ENCODE assay signal across 29 cellular contexts in genomic region chr4:533318-534100, GRCh38. TPM values are rescaled to one million over a fixed set of nuclear protein-coding genes. Genes with fewer than 3 reads are reported as not detected.
"Had no signal": no experiment of that assay in that cellular context is flagged by ENCODE, and none has a peak within 500 bp of the region (broad histone marks: within the 10 kb centered on the region; RNA-seq: fewer than 3 reads in every experiment).

No MANE protein-coding gene starts in this region.

- H3K4me1 Mint-ChIP-seq: activated naive CD4-positive, alpha-beta T cell treated with anti-CD3 and anti-CD28 coated beads, Interleukin-2, amount 10 ng/mL, durations not matched to agents 7 days and 5 days; activated naive CD8-positive, alpha-beta T cell treated with anti-CD3 and anti-CD28 coated beads, Interleukin-2, amount 50 U/mL, for 24 hours; stimulated activated memory B cell treated with anti-CD40 and anti-IgM and Interleukin-4, amounts not matched to agents 10 μg/mL and 1 μg/mL and 100 μg/mL, for 72 hours had no signal

- H3K27me3 ChIP-seq: cardiac muscle cell, ovary, sigmoid colon, tibial nerve had no signal

- H3K27ac ChIP-seq: cardiac muscle cell, ovary, prostate gland, sigmoid colon, tibial nerve, WERI-Rb-1 had no signal

- H3K36me3 ChIP-seq: ovary had no signal

- H3K4me3 ChIP-seq: cardiac muscle cell, ovary, prostate gland, sigmoid colon, tibial nerve had no signal

- H3K27ac Mint-ChIP-seq: activated naive CD4-positive, alpha-beta T cell treated with anti-CD3 and anti-CD28 coated beads, Interleukin-2, amount 10 ng/mL, durations not matched to agents 7 days and 5 days; activated naive CD8-positive, alpha-beta T cell treated with anti-CD3 and anti-CD28 coated beads, Interleukin-2, amount 50 U/mL, for 24 hours; natural killer cell treated with Interleukin-12 subunit alpha and Interleukin-12 subunit beta and Interleukin-15 and Interleukin-18, amount 100 ng/mL, for 72 hours; stimulated activated memory B cell treated with anti-CD40 and anti-IgM and Interleukin-4, amounts not matched to agents 10 μg/mL and 1 μg/mL and 100 μg/mL, for 72 hours; T-helper 17 cell had no signal

- DNase-seq: activated CD4-positive, alpha-beta T cell treated with anti-CD3 and anti-CD28 coated beads, Interleukin-2, amount 50 U/mL, for 48 hours; activated CD8-positive, alpha-beta memory T cell treated with anti-CD3 and anti-CD28 coated beads, Interleukin-2, amount 50 U/mL, for 48 hours; activated gamma-delta T cell; activated naive CD4-positive, alpha-beta T cell treated with anti-CD3 and anti-CD28 coated beads, Interleukin-2, amount 10 ng/mL, durations not matched to agents 7 days and 5 days; activated naive CD8-positive, alpha-beta T cell treated with anti-CD3 and anti-CD28 coated beads, Interleukin-2, amount 50 U/mL, for 24 hours; activated T-cell treated with anti-CD3 and anti-CD28 coated beads, Interleukin-2, amount 50 U/mL, for 24 hours; amygdala; hippocampal formation; mesenchymal stem cell; ovary; retina; sigmoid colon; small intestine; stimulated activated CD4-positive, alpha-beta T cell treated with anti-CD3 and anti-CD28 coated beads, Interleukin-4, amount 100 ng/mL, for 4 hours; stimulated activated CD8-positive, alpha-beta memory T cell treated with anti-CD3 and anti-CD28 coated beads, Interleukin-4, amount 100 ng/mL, for 48 hours; T-helper 17 cell; T1000; WERI-Rb-1 had no signal

- ATAC-seq: activated CD4-positive, CD25-positive, alpha-beta regulatory T cell treated with anti-CD3 and anti-CD28 coated beads, Interleukin-2, amount 50 U/mL, for 24 hours; activated naive CD8-positive, alpha-beta T cell treated with anti-CD3 and anti-CD28 coated beads, Interleukin-2, amount 50 U/mL, for 24 hours; stimulated activated memory B cell treated with anti-CD40 and anti-IgM and Interleukin-4, amounts not matched to agents 10 μg/mL and 1 μg/mL and 100 μg/mL, for 72 hours; T-helper 17 cell had no signal

- FAIRE-seq: small intestine had no signal

- H3K27me3 Mint-ChIP-seq: activated naive CD4-positive, alpha-beta T cell treated with anti-CD3 and anti-CD28 coated beads, Interleukin-2, amount 10 ng/mL, durations not matched to agents 7 days and 5 days; activated naive CD8-positive, alpha-beta T cell treated with anti-CD3 and anti-CD28 coated beads, Interleukin-2, amount 50 U/mL, for 24 hours; activated T-cell treated with anti-CD3 and anti-CD28 coated beads, Interleukin-2, amount 50 U/mL, for 24 hours; natural killer cell treated with Interleukin-12 subunit alpha and Interleukin-12 subunit beta and Interleukin-15 and Interleukin-18, amount 100 ng/mL, for 72 hours; stimulated activated memory B cell treated with anti-CD40 and anti-IgM and Interleukin-4, amounts not matched to agents 10 μg/mL and 1 μg/mL and 100 μg/mL, for 72 hours; T-helper 17 cell had no signal

- H3K4me1 ChIP-seq: prostate gland, sigmoid colon, tibial nerve had no signal

- H3K4me3 Mint-ChIP-seq: activated naive CD4-positive, alpha-beta T cell treated with anti-CD3 and anti-CD28 coated beads, Interleukin-2, amount 10 ng/mL, durations not matched to agents 7 days and 5 days; activated naive CD8-positive, alpha-beta T cell treated with anti-CD3 and anti-CD28 coated beads, Interleukin-2, amount 50 U/mL, for 24 hours; activated T-cell treated with anti-CD3 and anti-CD28 coated beads, Interleukin-2, amount 50 U/mL, for 24 hours; natural killer cell treated with Interleukin-12 subunit alpha and Interleukin-12 subunit beta and Interleukin-15 and Interleukin-18, amount 100 ng/mL, for 72 hours; stimulated activated memory B cell treated with anti-CD40 and anti-IgM and Interleukin-4, amounts not matched to agents 10 μg/mL and 1 μg/mL and 100 μg/mL, for 72 hours; T-helper 17 cell had no signal

- H3K9me3 ChIP-seq: ovary, prostate gland, sigmoid colon, tibial nerve had no signal

RNA-seq across cellular contexts. Expression of gene TMEM271, which starts 42.6 kb away (rescaled TPM):
- total RNA-seq: activated CD8-positive, alpha-beta memory T cell treated with anti-CD3 and anti-CD28 coated beads for 36 hours; cardiac muscle cell; esophagus mucosa; kidney epithelial cell; mononuclear cell; natural killer cell treated with Interleukin-12 subunit alpha and Interleukin-12 subunit beta and Interleukin-15 and Interleukin-18, amount 100 ng/mL, for 72 hours; ovary; T-helper 17 cell; tibial nerve; ureter had no signal
- polyA plus RNA-seq: cardiac muscle cell, ovary had no signal
